19 cellular contexts compared by ENCODE assay signal in genomic region chr9:123408313-123409266, GRCh38. TPM values are rescaled to one million over a fixed set of nuclear protein-coding genes. Genes with fewer than 3 reads are reported as not detected.
"Had no signal": no experiment of that assay in that cellular context is flagged by ENCODE, and none has a peak within 500 bp of the region (broad histone marks: within the 10 kb centered on the region; RNA-seq: fewer than 3 reads in every experiment).

No MANE protein-coding gene starts in this region.

- H3K4me3 ChIP-seq: esophagus muscularis mucosa, left lung, thyroid gland had no signal

- H3K36me3 ChIP-seq: thyroid gland had no signal

- H2AFZ ChIP-seq: parathyroid adenoma had no signal

- H3K27ac ChIP-seq: esophagus muscularis mucosa, left lung, parathyroid adenoma, thyroid gland had no signal

- H3K27me3 ChIP-seq: esophagus muscularis mucosa, left lung, thyroid gland had no signal

- H3K36me3 Mint-ChIP-seq: activated CD4-positive, alpha-beta memory T cell treated with anti-CD3 and anti-CD28 coated beads for 36 hours; activated naive CD8-positive, alpha-beta T cell; WTC11 had no signal

- DNase-seq: activated CD4-positive, alpha-beta memory T cell treated with anti-CD3 and anti-CD28 coated beads for 36 hours; activated CD4-positive, alpha-beta T cell treated with anti-CD3 and anti-CD28 coated beads for 4 hours; activated T-cell treated with anti-CD3 and anti-CD28 coated beads for 4 hours; dermis blood vessel endothelial cell; effector memory CD4-positive, alpha-beta T cell; naive thymus-derived CD4-positive, alpha-beta T cell; stimulated activated CD4-positive, alpha-beta T cell treated with anti-CD3 and anti-CD28 coated beads, Interleukin-2, amount 100 ng/mL, for 24 hours; stimulated activated naive CD4-positive, alpha-beta T cell treated with Interleukin-2 at 50 U/mL for 16 hours; thyroid gland had no signal

- H3K4me1 ChIP-seq: left lung, parathyroid adenoma, thyroid gland had no signal

- H3K27ac Mint-ChIP-seq: activated CD4-positive, alpha-beta memory T cell treated with anti-CD3 and anti-CD28 coated beads for 36 hours; activated naive CD8-positive, alpha-beta T cell; activated T-helper 1 cell treated with anti-CD3 and anti-CD28 coated beads, Interleukin-12 subunit alpha, Interleukin-12 subunit beta, Interleukin-2, Interleukin-4 antibody, amounts not matched to agents 30 ng/mL and 10 ng/mL and 1 ng/mL, durations not matched to agents 14 hours and 24 hours and 36 hours; naive thymus-derived CD4-positive, alpha-beta T cell; T-helper 2 cell treated with Interferon-gamma antibody and Interleukin-4, amounts not matched to agents 5 μg/mL and 100 μg/mL, for 36 hours; WTC11 had no signal

- ATAC-seq: left lung; naive thymus-derived CD4-positive, alpha-beta T cell; WTC11 had no signal

- H3K27me3 Mint-ChIP-seq: activated CD4-positive, alpha-beta memory T cell treated with anti-CD3 and anti-CD28 coated beads for 36 hours; activated naive CD8-positive, alpha-beta T cell; naive thymus-derived CD4-positive, alpha-beta T cell had no signal

- H3K4me3 Mint-ChIP-seq: activated CD4-positive, alpha-beta memory T cell treated with anti-CD3 and anti-CD28 coated beads for 36 hours; activated naive CD8-positive, alpha-beta T cell; activated T-helper 1 cell treated with anti-CD3 and anti-CD28 coated beads, Interleukin-12 subunit alpha, Interleukin-12 subunit beta, Interleukin-2, Interleukin-4 antibody, amounts not matched to agents 30 ng/mL and 10 ng/mL and 1 ng/mL, durations not matched to agents 14 hours and 24 hours and 36 hours; naive thymus-derived CD4-positive, alpha-beta T cell; T-helper 2 cell treated with Interferon-gamma antibody and Interleukin-4, amounts not matched to agents 5 μg/mL and 100 μg/mL, for 36 hours; WTC11 had no signal

- H3K9me3 ChIP-seq: esophagus muscularis mucosa, left lung, thyroid gland had no signal

- H3K9me3 Mint-ChIP-seq: activated CD4-positive, alpha-beta memory T cell treated with anti-CD3 and anti-CD28 coated beads for 36 hours; activated T-helper 1 cell treated with anti-CD3 and anti-CD28 coated beads, Interleukin-12 subunit alpha, Interleukin-12 subunit beta, Interleukin-2, Interleukin-4 antibody, amounts not matched to agents 30 ng/mL and 10 ng/mL and 1 ng/mL, durations not matched to agents 14 hours and 24 hours and 36 hours; naive thymus-derived CD4-positive, alpha-beta T cell; T-helper 2 cell treated with Interferon-gamma antibody and Interleukin-4, amounts not matched to agents 5 μg/mL and 100 μg/mL, for 36 hours; WTC11 had no signal

- H3K9ac ChIP-seq: parathyroid adenoma had no signal

RNA-seq across cellular contexts. Expression of gene CRB2, which starts 52.6 kb away (rescaled TPM):
- total RNA-seq: activated CD4-positive, alpha-beta memory T cell treated with anti-CD3 and anti-CD28 coated beads for 36 hours; activated T-helper 1 cell treated with anti-CD3 and anti-CD28 coated beads, Interleukin-12 subunit alpha, Interleukin-12 subunit beta, Interleukin-2, Interleukin-4 antibody, amounts not matched to agents 30 ng/mL and 10 ng/mL and 1 ng/mL, durations not matched to agents 14 hours and 24 hours and 36 hours; dermis blood vessel endothelial cell; endothelial cell of umbilical vein; mononuclear cell; naive thymus-derived CD4-positive, alpha-beta T cell had no signal
- polyA plus RNA-seq: endothelial cell of umbilical vein; keratinocyte; naive thymus-derived CD4-positive, alpha-beta T cell had no signal
